1 cellular context compared by ENCODE assay signal in genomic region chr6:123288649-123289048, GRCh38.
TF ChIP-seq lines count a peak whose summit lies in the region.

No MANE protein-coding gene starts in this region.

TF ChIP-seq in K562, 482 proteins besides CTCF, POLR2A, EP300 and RAD21 (continued from another document):
- 0 out of 2 replicates have a peak, but pooled peaks have one; percentile 10 for TF ChIP-seq MAFG (tag; conservative IDR thresholded peaks at IDR 0.05)
- TF ChIP-seq JUND (IDR thresholded peaks at IDR 0.05; ENCODE audit: borderline replicate concordance, low read depth, low read length), result no peak
- no peak for TF ChIP-seq JUND (tag; IDR thresholded peaks at IDR 0.05; ENCODE audit: borderline replicate concordance, low read depth, low read length)
TF ChIP-seq in K562: peak in this region for 4.
